In the genomic region with DNA sequence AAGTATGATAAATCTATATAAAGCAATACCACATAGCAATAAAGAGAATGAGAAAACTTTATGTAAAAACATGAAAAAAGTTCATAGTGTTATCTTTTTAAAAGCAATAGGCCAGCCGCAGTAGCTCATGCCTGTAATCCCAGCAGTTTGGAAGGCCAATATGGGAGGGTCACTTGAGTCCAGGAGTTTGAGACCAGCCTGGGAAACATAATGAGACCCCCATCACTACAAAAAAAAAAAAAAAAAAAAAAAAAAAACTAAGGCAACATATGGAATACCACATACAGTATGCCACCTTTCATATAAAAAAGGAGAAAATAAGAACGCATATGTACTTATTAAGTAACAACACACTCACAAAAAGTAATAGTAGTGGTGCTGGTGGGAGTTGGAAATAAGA, we compare ENCODE assay signal across 35 cellular contexts.
"Had no signal": no experiment of that assay in that cellular context is flagged by ENCODE, and none has a peak within 500 bp of the region (broad histone marks: within the 10 kb centered on the region; RNA-seq: fewer than 3 reads in every experiment).

No MANE protein-coding gene starts in this region.

- H3K9me3 ChIP-seq: MG63 had no signal

- H3K27me3 ChIP-seq: MG63 had no signal

- H3K4me3 ChIP-seq: MG63 had no signal

- H3K36me3 ChIP-seq: MG63 had no signal

- DNase-seq: Karpas-422, Kasumi-1, MG63, MM.1S, MV-4-11, NCI-H1092, NCI-H1092 treated with DMSO at 0.1 percent for 48 hours, NCI-H1105, NCI-H1105 treated with DMSO at 0.1 percent for 48 hours, NCI-H1417, NCI-H1417 treated with DMSO at 0.1 percent for 48 hours, NCI-H1436, NCI-H1436 treated with DMSO at 0.1 percent for 48 hours, NCI-H146, NCI-H1694, NCI-H1694 treated with DMSO at 0.1 percent for 48 hours, NCI-H187, NCI-H187 treated with DMSO at 0.1 percent for 48 hours, NCI-H1930, NCI-H2029, NCI-H2029 treated with DMSO at 0.1 percent for 48 hours, NCI-H2081, NCI-H2081 treated with DMSO at 0.1 percent for 48 hours, NCI-H2107, NCI-H2171, NCI-H2171 treated with DMSO at 0.1 percent for 48 hours, NCI-H2227 treated with DMSO at 0.1 percent for 48 hours, NCI-H226, NCI-H345, NCI-H446, NCI-H446 treated with DMSO at 0.1 percent for 48 hours, NCI-H510A, NCI-H510A treated with DMSO at 0.1 percent for 48 hours, NCI-H524, NCI-H524 treated with DMSO at 0.1 percent for 48 hours had no signal
